Comparison of ENCODE assay signal across 27 cellular contexts in the genomic region with DNA sequence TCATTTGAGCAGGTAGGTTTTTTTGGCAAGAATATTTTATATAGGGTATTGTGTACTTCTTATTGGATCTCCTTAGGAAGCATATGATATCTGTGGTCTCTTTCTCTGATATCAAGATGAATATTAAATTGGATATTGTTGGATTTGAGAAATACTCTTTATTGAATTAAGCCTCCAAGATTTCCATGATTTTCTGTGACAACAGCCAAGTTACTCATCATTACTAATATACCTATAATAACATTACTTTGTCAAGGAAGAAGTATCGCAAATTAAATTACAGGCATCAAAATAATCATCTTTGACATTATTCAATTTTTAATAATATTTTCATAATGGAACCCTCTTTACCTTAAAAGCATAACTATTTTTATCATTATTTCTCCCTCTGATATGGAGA.
"Had no signal": no experiment of that assay in that cellular context is flagged by ENCODE, and none has a peak within 500 bp of the region (broad histone marks: within the 10 kb centered on the region; RNA-seq: fewer than 3 reads in every experiment).

No MANE protein-coding gene starts in this region.

- H3K27ac ChIP-seq: ascending aorta, cardiac muscle cell, coronary artery, dorsolateral prefrontal cortex, esophagus muscularis mucosa, foreskin keratinocyte, gastrocnemius medialis had no signal

- DNase-seq: activated CD4-positive, alpha-beta memory T cell treated with anti-CD3 and anti-CD28 coated beads for 36 hours; activated CD4-positive, alpha-beta T cell treated with anti-CD3 and anti-CD28 coated beads for 36 hours; activated CD4-positive, alpha-beta T cell treated with anti-CD3 and anti-CD28 coated beads, Interleukin-2, amount 10 ng/mL, durations not matched to agents 24 days and 14 days; activated CD4-positive, CD25-positive, alpha-beta regulatory T cell; activated CD4-positive, CD25-positive, alpha-beta regulatory T cell treated with anti-CD3 and anti-CD28 coated beads, Interleukin-2, amount 50 U/mL, for 72 hours; activated CD8-positive, alpha-beta memory T cell treated with anti-CD3 and anti-CD28 coated beads, Interleukin-2, amount 10 ng/mL, durations not matched to agents 7 days and 5 days; activated CD8-positive, alpha-beta memory T cell treated with anti-CD3 and anti-CD28 coated beads, Interleukin-2, amount 50 U/mL, for 4 hours; activated CD8-positive, alpha-beta T cell treated with anti-CD3 and anti-CD28 coated beads, Interleukin-2, amount 10 ng/mL, durations not matched to agents 7 days and 5 days; activated gamma-delta T cell; activated naive CD4-positive, alpha-beta T cell; activated naive CD4-positive, alpha-beta T cell treated with anti-CD3 and anti-CD28 coated beads, Interleukin-2, amount 10 ng/mL, durations not matched to agents 7 days and 5 days; activated naive CD8-positive, alpha-beta T cell treated with anti-CD3 and anti-CD28 coated beads, Interleukin-2, amount 10 ng/mL, durations not matched to agents 7 days and 5 days; activated T-cell treated with anti-CD3 and anti-CD28 coated beads, Interleukin-2, amount 50 U/mL, for 1 hour; activated T-cell treated with anti-CD3 and anti-CD28 coated beads, Interleukin-2, amount 50 U/mL, for 48 hours; central memory CD4-positive, alpha-beta T cell; dorsolateral prefrontal cortex; effector memory CD4-positive, alpha-beta T cell; erythroblast; foreskin keratinocyte; gastrocnemius medialis; glutamatergic neuron; T-helper 2 cell had no signal

- H3K4me1 ChIP-seq: ascending aorta, esophagus muscularis mucosa, gastrocnemius medialis had no signal

- H3K9me3 ChIP-seq: ascending aorta, esophagus muscularis mucosa, gastrocnemius medialis had no signal

- H3K27me3 ChIP-seq: ascending aorta, dorsolateral prefrontal cortex, esophagus muscularis mucosa, foreskin keratinocyte, gastrocnemius medialis had no signal

- H3K4me3 ChIP-seq: ascending aorta, cardiac muscle cell, coronary artery, dorsolateral prefrontal cortex, esophagus muscularis mucosa, gastrocnemius medialis had no signal

- ATAC-seq: activated CD4-positive, alpha-beta T cell treated with anti-CD3 and anti-CD28 coated beads for 36 hours; activated CD8-positive, alpha-beta T cell treated with anti-CD3 and anti-CD28 coated beads, Interleukin-2, amount 10 ng/mL, durations not matched to agents 7 days and 5 days; activated naive CD4-positive, alpha-beta T cell treated with anti-CD3 and anti-CD28 coated beads, Interleukin-2, amount 50 U/mL, for 72 hours; foreskin keratinocyte; gastrocnemius medialis had no signal

- H3K36me3 ChIP-seq: ascending aorta, cardiac muscle cell, esophagus muscularis mucosa, gastrocnemius medialis had no signal
